In the genomic region with DNA sequence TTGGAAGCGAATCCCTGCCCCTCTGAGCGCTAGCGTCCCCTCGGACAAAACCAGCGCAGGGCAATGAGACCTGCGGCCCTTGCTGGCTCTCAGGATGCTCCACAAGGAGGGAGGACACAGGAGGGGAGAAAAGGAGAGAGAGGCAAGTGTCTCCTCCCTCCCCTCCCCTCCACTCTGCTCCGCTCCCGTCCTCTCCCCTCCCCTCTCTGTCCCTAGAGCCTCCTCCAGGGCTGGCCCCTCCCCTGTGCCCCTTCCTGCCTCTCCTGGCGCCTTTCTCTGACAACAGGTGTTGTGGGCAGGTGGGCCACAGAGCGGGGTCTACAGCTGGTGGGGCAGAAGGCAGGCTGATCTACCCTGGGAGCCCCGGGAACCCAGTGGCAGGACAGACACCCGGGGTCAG, we compare ENCODE assay signal across 23 cellular contexts. TPM values are rescaled to one million over a fixed set of nuclear protein-coding genes. Genes with fewer than 3 reads are reported as not detected.
"Had no signal": no experiment of that assay in that cellular context is flagged by ENCODE, and none has a peak within 500 bp of the region (broad histone marks: within the 10 kb centered on the region; RNA-seq: fewer than 3 reads in every experiment).

No MANE protein-coding gene starts in this region.

- H3K36me3 Mint-ChIP-seq: natural killer cell treated with Interleukin-12 subunit alpha and Interleukin-12 subunit beta and Interleukin-15 and Interleukin-18, amount 100 ng/mL, for 72 hours; stimulated activated naive B cell treated with anti-CD40 and anti-IgM and Interleukin-4, amounts not matched to agents 10 μg/mL and 1 μg/mL and 100 μg/mL, for 72 hours had no signal

- H3K9me3 ChIP-seq: right atrium auricular region, thyroid gland had no signal

- H3K4me3 Mint-ChIP-seq: dendritic cell treated with granulocyte-macrophage colony-stimulating factor and Interleukin-4, amounts not matched to agents 40 ng/mL and 50 ng/mL, for 4 days; effector memory CD8-positive, alpha-beta T cell; natural killer cell treated with Interleukin-12 subunit alpha and Interleukin-12 subunit beta and Interleukin-15 and Interleukin-18, amount 100 ng/mL, for 72 hours; stimulated activated naive B cell treated with anti-CD40 and anti-IgM and Interleukin-4, amounts not matched to agents 10 μg/mL and 1 μg/mL and 100 μg/mL, for 72 hours had no signal

- H3K4me1 ChIP-seq: right atrium auricular region, thyroid gland had no signal

- H3K27ac Mint-ChIP-seq: dendritic cell treated with granulocyte-macrophage colony-stimulating factor and Interleukin-4, amounts not matched to agents 40 ng/mL and 50 ng/mL, for 4 days; effector memory CD8-positive, alpha-beta T cell; natural killer cell treated with Interleukin-12 subunit alpha and Interleukin-12 subunit beta and Interleukin-15 and Interleukin-18, amount 100 ng/mL, for 72 hours; progenitor cell of endocrine pancreas; stimulated activated naive B cell treated with anti-CD40 and anti-IgM and Interleukin-4, amounts not matched to agents 10 μg/mL and 1 μg/mL and 100 μg/mL, for 72 hours had no signal

- H3K4me3 ChIP-seq: right atrium auricular region, skin epidermis, thyroid gland had no signal

- H3K9me3 Mint-ChIP-seq: dendritic cell treated with granulocyte-macrophage colony-stimulating factor and Interleukin-4, amounts not matched to agents 40 ng/mL and 50 ng/mL, for 4 days; effector memory CD8-positive, alpha-beta T cell; natural killer cell treated with Interleukin-12 subunit alpha and Interleukin-12 subunit beta and Interleukin-15 and Interleukin-18, amount 100 ng/mL, for 72 hours; stimulated activated naive B cell treated with anti-CD40 and anti-IgM and Interleukin-4, amounts not matched to agents 10 μg/mL and 1 μg/mL and 100 μg/mL, for 72 hours had no signal

- DNase-seq: activated CD4-positive, alpha-beta T cell treated with anti-CD3 and anti-CD28 coated beads for 1 hour; activated CD4-positive, alpha-beta T cell treated with anti-CD3 and anti-CD28 coated beads, Interleukin-2, amount 50 U/mL, for 4 hours; activated naive CD4-positive, alpha-beta T cell; activated T-cell treated with anti-CD3 and anti-CD28 coated beads for 4 hours; aorta; cerebellar nuclear complex; effector memory CD8-positive, alpha-beta T cell; foreskin melanocyte; kidney glomerular epithelial cell; left ventricle myocardium superior; mesenchymal stem cell; occipital lobe; stimulated activated CD4-positive, alpha-beta T cell treated with anti-CD3 and anti-CD28 coated beads, Interleukin-15, amount 100 ng/mL, for 24 hours; stimulated activated CD4-positive, alpha-beta T cell treated with anti-CD3 and anti-CD28 coated beads, Interleukin-4, amount 100 ng/mL, for 1 hour; stimulated activated naive B cell treated with anti-CD40 and anti-IgM and Interleukin-4, amounts not matched to agents 10 μg/mL and 1 μg/mL and 100 μg/mL, for 72 hours; thyroid gland had no signal

- H3K27me3 ChIP-seq: right atrium auricular region, thyroid gland had no signal

- H3K36me3 ChIP-seq: right atrium auricular region, thyroid gland had no signal

- H3K27ac ChIP-seq: epithelial cell of prostate, right atrium auricular region, skin epidermis, thyroid gland had no signal

- ATAC-seq: effector memory CD8-positive, alpha-beta T cell; left ventricle myocardium superior had no signal

RNA-seq across cellular contexts. Expression of gene TP73, which starts 35.2 kb away (rescaled TPM):
- total RNA-seq: fibroblast of lung had no signal
